In genomic region chr3:189184566-189184965, GRCh38 we compare ENCODE assay signal across 22 cellular contexts. TPM values are rescaled to one million over a fixed set of nuclear protein-coding genes. Genes with fewer than 3 reads are reported as not detected.
"Had no signal": no experiment of that assay in that cellular context is flagged by ENCODE, and none has a peak within 500 bp of the region (broad histone marks: within the 10 kb centered on the region; RNA-seq: fewer than 3 reads in every experiment).

No MANE protein-coding gene starts in this region.

- H3K9ac ChIP-seq: KMS-11 had no signal

- H3K27ac ChIP-seq: KMS-11, RWPE1 had no signal

- FAIRE-seq: K562 had no signal

- H3K4me3 ChIP-seq: K562 had no signal

- ATAC-seq: K562, Panc1, PC-3 had no signal

- H3K4me2 ChIP-seq: KMS-11 had no signal

- DNase-seq: Kasumi-1; MM.1S; NCI-H1092 treated with DMSO at 0.1 percent for 48 hours; NCI-H1436; NCI-H187; NCI-H2029; NCI-H2081 treated with DMSO at 0.1 percent for 48 hours; NCI-H2171; NCI-H226; NCI-H446; NCI-H510A; NCI-H524 treated with DMSO at 0.1 percent for 48 hours; NCI-H69; NCI-H774; NK-92 treated with Interleukin-12 subunit alpha and Interleukin-12 subunit beta, amount 100 ng/mL, for 24 hours; PC-3; SHP77 had no signal

RNA-seq across cellular contexts. Expression of gene TPRG1, which starts 12.8 kb away (rescaled TPM):
- total RNA-seq: K562 had no signal
- polyA plus RNA-seq: IgD-negative memory B cell had no signal
